ENCODE assay signal across 11 cellular contexts in genomic region chr18:79819951-79820351, GRCh38. TPM values are rescaled to one million over a fixed set of nuclear protein-coding genes. Genes with fewer than 3 reads are reported as not detected.
DNase-seq lines count a peak whose midpoint lies in the region; ATAC-seq, FAIRE-seq and TF ChIP-seq lines count a peak whose summit lies in the region.
"Had no signal": no experiment of that assay in that cellular context is flagged by ENCODE, and none has a peak within 500 bp of the region (broad histone marks: within the 10 kb centered on the region; RNA-seq: fewer than 3 reads in every experiment).

No MANE protein-coding gene starts in this region.

- no peaks in the 10 kb centered on the region for H3K27me3 ChIP-seq in HL-60 (ENCODE audit: insufficient read depth, poor library complexity, severe bottlenecking)

- intact Hi-C loops in left cardiac atrium (cut with DNase I): no loop called here

- no peak for FAIRE-seq in D721Med (lab: Jason Lieb, UNC)

- DNase-seq in GM12864 (ENCODE audit: low read depth) (peak; percentile 68), HL-60 (ENCODE audit: low read depth in 1 of 2, low spot score in 1 of 2) (peak; percentile 67 to 94), left cardiac atrium (no peak), NCI-H2196 treated with DMSO at 0.1 percent for 48 hours (lab: John Stamatoyannopoulos, UW; ENCODE audit: unreplicated experiment) (no peak), NCI-H1048 (lab: John Stamatoyannopoulos, UW) (no peak), D721Med (ENCODE audit: insufficient read length, low spot score) (no peak), DMS 273 (lab: John Stamatoyannopoulos, UW; ENCODE audit: unreplicated experiment) (no peak)
- DNase-seq: activated naive CD8-positive, alpha-beta T cell treated with anti-CD3 and anti-CD28 coated beads, Interleukin-2, amount 10 ng/mL, durations not matched to agents 7 days and 5 days; DND-41; MM.1S had no signal

- H3K4me3 ChIP-seq in GM12864 (ENCODE audit: low read depth, low read length): no peak overlapping the region
- 0 out of 2 replicates have a peak overlapping the region, but pooled peaks have one; percentile 0 for H3K4me3 ChIP-seq in HL-60 (replicated peaks; ENCODE audit: insufficient read depth, low read length)

- peak overlapping the region; percentile 66 for H3K27ac ChIP-seq in HL-60 (replicated peaks)

- ATAC-seq in GM21526 (IDR thresholded peaks at IDR 0.05; ENCODE audit: low FRiP score, unreplicated experiment) (peak; percentile 94), left cardiac atrium (peak; percentile 38 to 66)

- no peak for TF ChIP-seq CTCF in GM12864 (IDR thresholded peaks at IDR 0.05; ENCODE audit: low read depth, low read length, missing control alignments)
- TF ChIP-seq CTCF in HL-60 (IDR thresholded peaks at IDR 0.05; ENCODE audit: insufficient read depth, low read length): no peak
- TF ChIP-seq CTCF in D721Med (IDR thresholded peaks at IDR 0.05; ENCODE audit: insufficient read depth, missing control alignments): no peak

RNA-seq across cellular contexts. Expression of gene KCNG2, which starts 22.2 kb away (rescaled TPM):
- total RNA-seq in left cardiac atrium: under 1 TPM in 1 of 2 donors, not detected in 1; 0.15 TPM
- total RNA-seq: activated naive CD8-positive, alpha-beta T cell treated with anti-CD3 and anti-CD28 coated beads, Interleukin-2, amount 10 ng/mL, durations not matched to agents 7 days and 5 days had no signal

Comparison
In these comparisons a context has a peak if more than half of its experiments do, and no peak if none do; other contexts are left out.
1. DNase-seq: peak in GM12864 (single experiment) and HL-60 (2 of 2); none in left cardiac atrium (single experiment), NCI-H2196 treated with DMSO at 0.1 percent for 48 hours (single experiment), NCI-H1048 (single experiment), D721Med (single experiment) and DMS 273 (single experiment).